1 cellular context compared by ENCODE assay signal in genomic region chr22:41620646-41621098, GRCh38.
TF ChIP-seq lines count a peak whose summit lies in the region.

DESI1 (minus strand) TSS chr22:41621043; CDS start chr22:41620839, 204 bp downstream.

TF ChIP-seq in GM12878, 131 proteins besides CTCF, POLR2A, EP300 and RAD21 (continued from another document and continues in another):
- TF ChIP-seq ZSCAN29 (IDR thresholded peaks at IDR 0.05) = no peak
- TF ChIP-seq SREBF1 (IDR thresholded peaks at IDR 0.05; ENCODE audit: low read length) = no peak
- TF ChIP-seq, protein P1, sequence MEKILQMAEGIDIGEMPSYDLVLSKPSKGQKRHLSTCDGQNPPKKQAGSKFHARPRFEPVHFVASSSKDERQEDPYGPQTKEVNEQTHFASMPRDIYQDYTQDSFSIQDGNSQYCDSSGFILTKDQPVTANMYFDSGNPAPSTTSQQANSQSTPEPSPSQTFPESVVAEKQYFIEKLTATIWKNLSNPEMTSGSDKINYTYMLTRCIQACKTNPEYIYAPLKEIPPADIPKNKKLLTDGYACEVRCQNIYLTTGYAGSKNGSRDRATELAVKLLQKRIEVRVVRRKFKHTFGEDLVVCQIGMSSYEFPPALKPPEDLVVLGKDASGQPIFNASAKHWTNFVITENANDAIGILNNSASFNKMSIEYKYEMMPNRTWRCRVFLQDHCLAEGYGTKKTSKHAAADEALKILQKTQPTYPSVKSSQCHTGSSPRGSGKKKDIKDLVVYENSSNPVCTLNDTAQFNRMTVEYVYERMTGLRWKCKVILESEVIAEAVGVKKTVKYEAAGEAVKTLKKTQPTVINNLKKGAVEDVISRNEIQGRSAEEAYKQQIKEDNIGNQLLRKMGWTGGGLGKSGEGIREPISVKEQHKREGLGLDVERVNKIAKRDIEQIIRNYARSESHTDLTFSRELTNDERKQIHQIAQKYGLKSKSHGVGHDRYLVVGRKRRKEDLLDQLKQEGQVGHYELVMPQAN (conservative IDR thresholded peaks at IDR 0.05) = peak; percentile 72
- TF ChIP-seq EGR1 (IDR thresholded peaks at IDR 0.05; ENCODE audit: borderline replicate concordance in 1 of 2, low read depth in 2 of 2, low read length in 2 of 2) = peak in 1 of 2 experiments; percentile 86; a peak in 2 of 3 replicates
- no peak; the same call in 1 of the 2 replicates for TF ChIP-seq MLLT1 (IDR thresholded peaks at IDR 0.05)
- TF ChIP-seq SIN3A (IDR thresholded peaks at IDR 0.05; ENCODE audit: low read depth, low read length) = peak; percentile 45; the same call in 1 of the 2 replicates
- 0 out of 2 replicates have a peak, but pooled peaks have one; percentile 48 for TF ChIP-seq GATAD2B (conservative IDR thresholded peaks at IDR 0.05; ENCODE audit: low read depth)
- no peak for TF ChIP-seq TARDBP (IDR thresholded peaks at IDR 0.05; ENCODE audit: borderline replicate concordance)
- peak; percentile 95 for TF ChIP-seq POLR2AphosphoS5 (IDR thresholded peaks at IDR 0.05; ENCODE audit: low read length)
- peak; percentile 34 for TF ChIP-seq MXI1 (IDR thresholded peaks at IDR 0.05; ENCODE audit: low read depth, low read length)
- TF ChIP-seq ESRRA (IDR thresholded peaks at IDR 0.05; ENCODE audit: low read length) = no peak
- 0 out of 2 replicates have a peak, but pooled peaks have one; percentile 52 for TF ChIP-seq CHD2 (IDR thresholded peaks at IDR 0.05; ENCODE audit: borderline replicate concordance, low read depth, low read length)
- no peak for TF ChIP-seq SP1 (IDR thresholded peaks at IDR 0.05; ENCODE audit: low read depth, low read length)
- no peak for TF ChIP-seq CEBPB (IDR thresholded peaks at IDR 0.05; ENCODE audit: borderline replicate concordance in 1 of 2, low read depth in 2 of 2, low read length in 2 of 2)
- TF ChIP-seq ETV6 (conservative IDR thresholded peaks at IDR 0.05 in 1 of 2, IDR thresholded peaks at IDR 0.05 in 1 of 2; ENCODE audit: borderline replicate concordance in 1 of 2, low read depth in 1 of 2) = no peak
- no peak for TF ChIP-seq EED (IDR thresholded peaks at IDR 0.05; ENCODE audit: low read depth)
- no peak for TF ChIP-seq ZNF384 (IDR thresholded peaks at IDR 0.05; ENCODE audit: borderline replicate concordance, low read depth, low read length)
- no peak for TF ChIP-seq BMI1 (IDR thresholded peaks at IDR 0.05; ENCODE audit: borderline replicate concordance)
- TF ChIP-seq, protein P2, sequence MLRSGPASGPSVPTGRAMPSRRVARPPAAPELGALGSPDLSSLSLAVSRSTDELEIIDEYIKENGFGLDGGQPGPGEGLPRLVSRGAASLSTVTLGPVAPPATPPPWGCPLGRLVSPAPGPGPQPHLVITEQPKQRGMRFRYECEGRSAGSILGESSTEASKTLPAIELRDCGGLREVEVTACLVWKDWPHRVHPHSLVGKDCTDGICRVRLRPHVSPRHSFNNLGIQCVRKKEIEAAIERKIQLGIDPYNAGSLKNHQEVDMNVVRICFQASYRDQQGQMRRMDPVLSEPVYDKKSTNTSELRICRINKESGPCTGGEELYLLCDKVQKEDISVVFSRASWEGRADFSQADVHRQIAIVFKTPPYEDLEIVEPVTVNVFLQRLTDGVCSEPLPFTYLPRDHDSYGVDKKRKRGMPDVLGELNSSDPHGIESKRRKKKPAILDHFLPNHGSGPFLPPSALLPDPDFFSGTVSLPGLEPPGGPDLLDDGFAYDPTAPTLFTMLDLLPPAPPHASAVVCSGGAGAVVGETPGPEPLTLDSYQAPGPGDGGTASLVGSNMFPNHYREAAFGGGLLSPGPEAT (IDR thresholded peaks at IDR 0.05; ENCODE audit: low read depth) = no peak
- TF ChIP-seq MEF2B (IDR thresholded peaks at IDR 0.05; ENCODE audit: partially characterized antibody, poor library complexity, severe bottlenecking) = no peak
- no peak for TF ChIP-seq STAT1 (conservative IDR thresholded peaks at IDR 0.05)
- no peak for TF ChIP-seq MYB (IDR thresholded peaks at IDR 0.05; ENCODE audit: borderline replicate concordance, low read depth, low read length)
- no peak for TF ChIP-seq ZBTB11 (CRISPR knock-in tag; IDR thresholded peaks at IDR 0.05)
- TF ChIP-seq MEF2A (IDR thresholded peaks at IDR 0.05; ENCODE audit: insufficient read depth, low read depth, low read length) = no peak
- TF ChIP-seq, protein P3, sequence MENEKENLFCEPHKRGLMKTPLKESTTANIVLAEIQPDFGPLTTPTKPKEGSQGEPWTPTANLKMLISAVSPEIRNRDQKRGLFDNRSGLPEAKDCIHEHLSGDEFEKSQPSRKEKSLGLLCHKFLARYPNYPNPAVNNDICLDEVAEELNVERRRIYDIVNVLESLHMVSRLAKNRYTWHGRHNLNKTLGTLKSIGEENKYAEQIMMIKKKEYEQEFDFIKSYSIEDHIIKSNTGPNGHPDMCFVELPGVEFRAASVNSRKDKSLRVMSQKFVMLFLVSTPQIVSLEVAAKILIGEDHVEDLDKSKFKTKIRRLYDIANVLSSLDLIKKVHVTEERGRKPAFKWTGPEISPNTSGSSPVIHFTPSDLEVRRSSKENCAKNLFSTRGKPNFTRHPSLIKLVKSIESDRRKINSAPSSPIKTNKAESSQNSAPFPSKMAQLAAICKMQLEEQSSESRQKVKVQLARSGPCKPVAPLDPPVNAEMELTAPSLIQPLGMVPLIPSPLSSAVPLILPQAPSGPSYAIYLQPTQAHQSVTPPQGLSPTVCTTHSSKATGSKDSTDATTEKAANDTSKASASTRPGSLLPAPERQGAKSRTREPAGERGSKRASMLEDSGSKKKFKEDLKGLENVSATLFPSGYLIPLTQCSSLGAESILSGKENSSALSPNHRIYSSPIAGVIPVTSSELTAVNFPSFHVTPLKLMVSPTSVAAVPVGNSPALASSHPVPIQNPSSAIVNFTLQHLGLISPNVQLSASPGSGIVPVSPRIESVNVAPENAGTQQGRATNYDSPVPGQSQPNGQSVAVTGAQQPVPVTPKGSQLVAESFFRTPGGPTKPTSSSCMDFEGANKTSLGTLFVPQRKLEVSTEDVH (IDR thresholded peaks at IDR 0.05; ENCODE audit: low read depth, partially characterized antibody) = no peak
- no peak for TF ChIP-seq BRCA1 (IDR thresholded peaks at IDR 0.05; ENCODE audit: low read depth, low read length)
- TF ChIP-seq SPI1 (IDR thresholded peaks at IDR 0.05; ENCODE audit: borderline replicate concordance, insufficient read depth, low read depth, low read length) = no peak
- TF ChIP-seq LARP7 (IDR thresholded peaks at IDR 0.05) = 0 out of 2 replicates have a peak, but pooled peaks have one; percentile 58
- TF ChIP-seq IKZF1 (conservative IDR thresholded peaks at IDR 0.05) = no peak
- TF ChIP-seq RELA (IDR thresholded peaks at IDR 0.05; ENCODE audit: borderline replicate concordance, partially characterized antibody) = no peak
- peak; percentile 39 for TF ChIP-seq MYC (IDR thresholded peaks at IDR 0.05; ENCODE audit: insufficient read depth, insufficient read length, insufficient replicate concordance, low read length, severe bottlenecking)
- TF ChIP-seq RUNX3 (IDR thresholded peaks at IDR 0.05; ENCODE audit: low read length) = no peak
- TF ChIP-seq, protein P4, sequence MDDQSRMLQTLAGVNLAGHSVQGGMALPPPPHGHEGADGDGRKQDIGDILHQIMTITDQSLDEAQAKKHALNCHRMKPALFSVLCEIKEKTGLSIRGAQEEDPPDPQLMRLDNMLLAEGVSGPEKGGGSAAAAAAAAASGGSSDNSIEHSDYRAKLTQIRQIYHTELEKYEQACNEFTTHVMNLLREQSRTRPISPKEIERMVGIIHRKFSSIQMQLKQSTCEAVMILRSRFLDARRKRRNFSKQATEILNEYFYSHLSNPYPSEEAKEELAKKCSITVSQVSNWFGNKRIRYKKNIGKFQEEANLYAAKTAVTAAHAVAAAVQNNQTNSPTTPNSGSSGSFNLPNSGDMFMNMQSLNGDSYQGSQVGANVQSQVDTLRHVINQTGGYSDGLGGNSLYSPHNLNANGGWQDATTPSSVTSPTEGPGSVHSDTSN (IDR thresholded peaks at IDR 0.05; ENCODE audit: insufficient replicate concordance, low read depth, low read length) = no peak
- TF ChIP-seq, protein P5, sequence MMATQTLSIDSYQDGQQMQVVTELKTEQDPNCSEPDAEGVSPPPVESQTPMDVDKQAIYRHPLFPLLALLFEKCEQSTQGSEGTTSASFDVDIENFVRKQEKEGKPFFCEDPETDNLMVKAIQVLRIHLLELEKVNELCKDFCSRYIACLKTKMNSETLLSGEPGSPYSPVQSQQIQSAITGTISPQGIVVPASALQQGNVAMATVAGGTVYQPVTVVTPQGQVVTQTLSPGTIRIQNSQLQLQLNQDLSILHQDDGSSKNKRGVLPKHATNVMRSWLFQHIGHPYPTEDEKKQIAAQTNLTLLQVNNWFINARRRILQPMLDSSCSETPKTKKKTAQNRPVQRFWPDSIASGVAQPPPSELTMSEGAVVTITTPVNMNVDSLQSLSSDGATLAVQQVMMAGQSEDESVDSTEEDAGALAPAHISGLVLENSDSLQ (IDR thresholded peaks at IDR 0.05) = no peak
- no peak for TF ChIP-seq FOS (IDR thresholded peaks at IDR 0.05; ENCODE audit: borderline replicate concordance, extremely low read depth, insufficient read length)
- peak; percentile 42; the same call in 1 of the 2 replicates for TF ChIP-seq ZNF207 (IDR thresholded peaks at IDR 0.05; ENCODE audit: borderline replicate concordance)
- TF ChIP-seq NBN (IDR thresholded peaks at IDR 0.05) = no peak
- peak; percentile 89; the same call in 1 of the 2 replicates for TF ChIP-seq POLR2AphosphoS2 (IDR thresholded peaks at IDR 0.05; ENCODE audit: low read depth, low read length)
- no peak for TF ChIP-seq CBX5 (IDR thresholded peaks at IDR 0.05; ENCODE audit: low read depth)
- TF ChIP-seq EZH2 (IDR thresholded peaks at IDR 0.05; ENCODE audit: borderline replicate concordance, control insufficient read depth, low read depth, low read length) = no peak
- TF ChIP-seq, protein P6, sequence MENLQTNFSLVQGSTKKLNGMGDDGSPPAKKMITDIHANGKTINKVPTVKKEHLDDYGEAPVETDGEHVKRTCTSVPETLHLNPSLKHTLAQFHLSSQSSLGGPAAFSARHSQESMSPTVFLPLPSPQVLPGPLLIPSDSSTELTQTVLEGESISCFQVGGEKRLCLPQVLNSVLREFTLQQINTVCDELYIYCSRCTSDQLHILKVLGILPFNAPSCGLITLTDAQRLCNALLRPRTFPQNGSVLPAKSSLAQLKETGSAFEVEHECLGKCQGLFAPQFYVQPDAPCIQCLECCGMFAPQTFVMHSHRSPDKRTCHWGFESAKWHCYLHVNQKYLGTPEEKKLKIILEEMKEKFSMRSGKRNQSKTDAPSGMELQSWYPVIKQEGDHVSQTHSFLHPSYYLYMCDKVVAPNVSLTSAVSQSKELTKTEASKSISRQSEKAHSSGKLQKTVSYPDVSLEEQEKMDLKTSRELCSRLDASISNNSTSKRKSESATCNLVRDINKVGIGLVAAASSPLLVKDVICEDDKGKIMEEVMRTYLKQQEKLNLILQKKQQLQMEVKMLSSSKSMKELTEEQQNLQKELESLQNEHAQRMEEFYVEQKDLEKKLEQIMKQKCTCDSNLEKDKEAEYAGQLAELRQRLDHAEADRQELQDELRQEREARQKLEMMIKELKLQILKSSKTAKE (IDR thresholded peaks at IDR 0.05; ENCODE audit: low read depth, poor library complexity, severe bottlenecking) = no peak
- TF ChIP-seq REST (IDR thresholded peaks at IDR 0.05; ENCODE audit: low read depth, low read length) = no peak
